26 cellular contexts compared by ENCODE assay signal in the genomic region with DNA sequence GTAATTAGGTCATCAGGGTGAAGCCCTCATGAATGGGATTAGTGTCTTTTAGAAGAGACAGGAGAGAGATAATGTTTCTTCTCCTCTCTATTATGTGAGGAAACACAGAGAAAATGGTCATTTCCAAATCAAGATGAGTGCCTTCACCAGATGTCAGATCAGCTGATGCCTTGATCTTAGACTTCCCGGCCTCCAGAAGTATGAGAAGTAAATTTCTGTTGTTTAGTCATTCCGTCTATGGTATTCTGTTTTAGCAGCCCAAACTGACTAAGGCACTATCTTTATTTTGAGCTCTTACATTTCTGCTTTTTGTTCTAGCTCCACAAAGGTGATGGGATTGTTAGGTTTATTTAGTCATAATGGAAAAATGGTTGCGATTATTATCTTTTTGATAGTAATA.
"Had no signal": no experiment of that assay in that cellular context is flagged by ENCODE, and none has a peak within 500 bp of the region (broad histone marks: within the 10 kb centered on the region; RNA-seq: fewer than 3 reads in every experiment).

No MANE protein-coding gene starts in this region.

- H3K4me1 Mint-ChIP-seq: stimulated activated memory B cell treated with anti-CD40 and anti-IgM and Interleukin-4, amounts not matched to agents 10 μg/mL and 1 μg/mL and 100 μg/mL, for 72 hours had no signal

- ATAC-seq: naive thymus-derived CD4-positive, alpha-beta T cell; pancreas; stimulated activated memory B cell treated with anti-CD40 and anti-IgM and Interleukin-4, amounts not matched to agents 10 μg/mL and 1 μg/mL and 100 μg/mL, for 72 hours had no signal

- H3K4me3 ChIP-seq: breast epithelium, esophagus muscularis mucosa, left ventricle myocardium inferior, pancreas, prostate gland, sigmoid colon, smooth muscle cell, stomach, thyroid gland had no signal

- H3K4me3 Mint-ChIP-seq: activated naive CD8-positive, alpha-beta T cell; mesothelial cell of epicardium; naive thymus-derived CD4-positive, alpha-beta T cell; stimulated activated memory B cell treated with anti-CD40 and anti-IgM and Interleukin-4, amounts not matched to agents 10 μg/mL and 1 μg/mL and 100 μg/mL, for 72 hours had no signal

- DNase-seq: activated CD4-positive, alpha-beta T cell treated with anti-CD3 and anti-CD28 coated beads for 4 hours; activated CD4-positive, alpha-beta T cell treated with anti-CD3 and anti-CD28 coated beads, Interleukin-2, amount 50 U/mL, for 4 hours; activated effector memory CD4-positive, alpha-beta T cell treated with Interleukin-2 at 50 U/mL for 16 hours; activated naive CD4-positive, alpha-beta T cell treated with Interleukin-2 at 50 U/mL for 16 hours; aorta; central memory CD4-positive, alpha-beta T cell; dermis blood vessel endothelial cell; effector CD4-positive, alpha-beta T cell; left ventricle myocardium inferior; naive thymus-derived CD4-positive, alpha-beta T cell; pancreas; retina; sigmoid colon; stimulated activated CD4-positive, alpha-beta T cell treated with anti-CD3 and anti-CD28 coated beads, Interleukin-1b, Interleukin-23, amount 100 ng/mL, for 48 hours; stimulated activated CD4-positive, alpha-beta T cell treated with anti-CD3 and anti-CD28 coated beads, Interleukin-4, amount 100 ng/mL, for 4 hours; stimulated activated CD8-positive, alpha-beta memory T cell treated with anti-CD3 and anti-CD28 coated beads, Interleukin-4, amount 100 ng/mL, for 48 hours; stomach; thyroid gland had no signal

- H3K27me3 Mint-ChIP-seq: activated naive CD8-positive, alpha-beta T cell; naive thymus-derived CD4-positive, alpha-beta T cell; stimulated activated memory B cell treated with anti-CD40 and anti-IgM and Interleukin-4, amounts not matched to agents 10 μg/mL and 1 μg/mL and 100 μg/mL, for 72 hours had no signal

- H3K4me2 ChIP-seq: smooth muscle cell had no signal

- H3K9me3 Mint-ChIP-seq: stimulated activated memory B cell treated with anti-CD40 and anti-IgM and Interleukin-4, amounts not matched to agents 10 μg/mL and 1 μg/mL and 100 μg/mL, for 72 hours had no signal

- H3K9me3 ChIP-seq: breast epithelium, esophagus muscularis mucosa, left ventricle myocardium inferior, pancreas, prostate gland, sigmoid colon, stomach, thyroid gland had no signal

- H3K4me1 ChIP-seq: breast epithelium, pancreas, prostate gland had no signal

- H3K27me3 ChIP-seq: breast epithelium, esophagus muscularis mucosa, pancreas, sigmoid colon, stomach, thyroid gland had no signal

- H3K36me3 ChIP-seq: breast epithelium, esophagus muscularis mucosa, left ventricle myocardium inferior, pancreas, prostate gland, sigmoid colon, stomach, thyroid gland had no signal

- H3K27ac Mint-ChIP-seq: activated naive CD8-positive, alpha-beta T cell; naive thymus-derived CD4-positive, alpha-beta T cell; stimulated activated memory B cell treated with anti-CD40 and anti-IgM and Interleukin-4, amounts not matched to agents 10 μg/mL and 1 μg/mL and 100 μg/mL, for 72 hours had no signal

- H3K27ac ChIP-seq: breast epithelium, esophagus muscularis mucosa, left ventricle myocardium inferior, pancreas, prostate gland, VCaP had no signal
